In the genomic region with DNA sequence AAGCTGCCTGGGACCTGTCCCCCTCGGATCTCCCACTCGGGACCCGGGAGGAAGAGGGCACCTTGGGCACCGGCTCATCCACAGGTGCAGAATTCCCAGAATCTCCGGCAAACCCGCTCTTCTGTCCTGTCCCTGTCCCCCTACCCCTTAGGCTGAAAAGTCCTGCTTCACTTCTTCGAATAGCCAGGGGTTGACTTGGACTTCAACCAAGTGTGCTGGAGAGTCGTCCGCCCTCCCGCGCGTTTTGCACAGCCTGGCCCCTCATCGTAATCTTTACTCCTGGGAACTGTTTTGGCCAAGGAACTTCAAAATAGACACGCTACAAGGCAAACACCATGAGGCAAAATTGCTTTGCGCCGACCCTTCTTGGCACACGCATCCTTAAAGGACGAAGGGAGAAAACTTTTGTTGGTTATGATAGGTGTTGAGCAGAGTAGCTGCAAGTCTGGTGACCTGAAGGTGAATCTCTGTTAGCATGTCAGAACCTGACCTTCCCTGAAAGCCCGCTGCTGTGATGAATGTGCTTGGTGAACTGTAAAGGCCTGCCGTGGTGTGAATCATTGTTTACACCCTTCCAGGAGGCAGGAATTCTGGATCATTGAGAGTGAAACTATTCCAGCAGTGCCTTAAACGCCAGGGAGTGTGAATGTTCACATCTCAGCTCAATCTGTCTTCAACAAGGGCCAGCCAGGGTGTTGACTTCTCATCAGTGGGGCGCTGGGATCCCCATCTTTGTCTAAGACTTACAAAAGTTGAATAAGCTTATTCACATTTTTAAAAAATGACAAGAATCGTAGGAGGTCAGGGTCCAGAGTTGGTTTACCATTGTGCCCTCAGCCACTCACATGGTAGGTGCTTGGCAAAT, we compare ENCODE assay signal across 1 cellular context.
TF ChIP-seq lines count a peak whose summit lies in the region.

No MANE protein-coding gene starts in this region.

TF ChIP-seq in H1, 55 proteins besides CTCF, POLR2A, EP300 and RAD21 (continued from another document):
- TF ChIP-seq BRCA1 (IDR thresholded peaks at IDR 0.05; ENCODE audit: low read depth, low read length) = no peak
- TF ChIP-seq, protein P1, sequence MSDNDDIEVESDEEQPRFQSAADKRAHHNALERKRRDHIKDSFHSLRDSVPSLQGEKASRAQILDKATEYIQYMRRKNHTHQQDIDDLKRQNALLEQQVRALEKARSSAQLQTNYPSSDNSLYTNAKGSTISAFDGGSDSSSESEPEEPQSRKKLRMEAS (IDR thresholded peaks at IDR 0.05) = peak; percentile 44; the same call in 1 of the 2 replicates
- peak; percentile 82 for TF ChIP-seq E2F6 (IDR thresholded peaks at IDR 0.05)
- no peak for TF ChIP-seq EZH2 (IDR thresholded peaks at IDR 0.05; ENCODE audit: low read depth, low read length, severe bottlenecking)
